In the genomic region with DNA sequence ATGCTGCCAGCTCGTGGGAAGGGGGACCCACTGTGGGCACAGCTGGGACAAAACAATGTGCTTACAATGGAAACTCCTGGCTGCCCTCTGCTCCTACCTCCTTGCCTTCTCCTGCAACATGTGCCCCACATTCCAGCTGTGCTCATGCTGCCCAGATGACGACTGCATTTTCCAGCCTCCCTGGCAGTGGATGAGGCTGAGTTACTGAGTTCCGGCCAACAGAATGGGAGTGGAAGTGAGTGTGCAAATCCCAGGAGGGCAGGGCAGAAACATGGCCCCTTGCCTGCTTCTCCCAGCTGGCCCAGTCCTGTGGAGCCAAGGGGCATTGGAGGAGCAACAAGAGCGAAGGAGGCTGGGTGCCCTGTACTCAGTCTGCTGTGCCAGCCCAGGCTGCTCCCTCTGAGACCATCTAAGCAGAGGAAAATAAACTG, we compare ENCODE assay signal across 1 cellular context.
TF ChIP-seq lines count a peak whose summit lies in the region.

No MANE protein-coding gene starts in this region.

TF ChIP-seq in HepG2, 621 proteins besides CTCF, POLR2A, EP300 and RAD21:
- no peak for TF ChIP-seq FIP1L1 (IDR thresholded peaks at IDR 0.05; ENCODE audit: borderline replicate concordance, insufficient read depth, low read depth, low read length)
- 0 out of 2 replicates have a peak, but pooled peaks have one; percentile 71 for TF ChIP-seq ZNF333 (CRISPR knock-in tag; IDR thresholded peaks at IDR 0.05; ENCODE audit: borderline replicate concordance)
TF ChIP-seq in HepG2: peak in this region for 1.
